Comparison of ENCODE assay signal across 1 cellular context in the genomic region with DNA sequence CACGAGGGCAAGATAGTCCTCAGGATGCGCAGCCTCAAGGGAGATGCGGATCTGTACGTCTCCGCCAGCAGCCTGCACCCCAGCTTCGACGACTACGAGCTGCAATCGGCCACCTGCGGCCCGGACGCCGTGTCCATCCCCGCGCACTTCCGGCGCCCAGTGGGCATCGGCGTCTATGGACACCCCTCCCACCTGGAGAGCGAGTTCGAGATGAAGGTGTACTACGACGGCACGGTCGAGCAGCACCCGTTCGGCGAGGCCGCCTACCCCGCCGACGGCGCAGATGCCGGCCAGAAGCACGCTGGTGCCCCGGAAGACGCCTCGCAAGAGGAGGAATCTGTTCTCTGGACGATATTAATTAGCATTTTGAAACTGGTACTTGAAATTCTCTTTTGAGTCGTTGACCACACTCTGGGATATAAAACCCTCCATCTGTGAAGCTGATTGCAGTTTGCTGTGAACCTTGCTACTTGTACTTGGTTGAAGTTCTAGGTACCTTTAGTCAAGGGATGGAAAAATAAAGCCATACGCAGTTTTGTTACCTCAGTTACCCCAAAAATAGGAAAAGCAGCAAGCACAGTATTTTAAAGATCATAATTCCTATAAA.
TF ChIP-seq lines count a peak whose summit lies in the region.

No MANE protein-coding gene starts in this region.

TF ChIP-seq in IMR-90, 13 proteins besides CTCF, POLR2A, EP300 and RAD21:
- TF ChIP-seq MAFK (IDR thresholded peaks at IDR 0.05; ENCODE audit: low read depth, low read length) = no peak
- TF ChIP-seq RFX5 (IDR thresholded peaks at IDR 0.05; ENCODE audit: low read depth, low read length) = no peak
- TF ChIP-seq FOS (IDR thresholded peaks at IDR 0.05; ENCODE audit: low read depth, low read length) = no peak
- TF ChIP-seq SMC3 (IDR thresholded peaks at IDR 0.05; ENCODE audit: low read depth, low read length) = no peak
